In genomic region chr13:40179882-40180281, GRCh38 we compare ENCODE assay signal across 18 cellular contexts.
A peak's percentile ranks its signal among the peaks of the same experiment; 100 is the strongest.
DNase-seq lines count a peak whose midpoint lies in the region; ATAC-seq, FAIRE-seq and TF ChIP-seq lines count a peak whose summit lies in the region.
"Had no signal": no experiment of that assay in that cellular context is flagged by ENCODE, and none has a peak within 500 bp of the region (broad histone marks: within the 10 kb centered on the region; RNA-seq: fewer than 3 reads in every experiment).

No MANE protein-coding gene starts in this region.

- H3K27me3 ChIP-seq in pancreas: no peaks in the 10 kb centered on the region
- no peaks in the 10 kb centered on the region for H3K27me3 ChIP-seq in right atrium auricular region
- H3K27me3 ChIP-seq: BE2C had no signal

- peaks cover 26 to 32% (median 26%) of the 10 kb centered on the region in 3 donors for H3K4me1 ChIP-seq in pancreas
- no peaks in the 10 kb centered on the region for H3K4me1 ChIP-seq in right atrium auricular region
- H3K4me1 ChIP-seq: BE2C had no signal

- H3K4me1 Mint-ChIP-seq in T-cell: peaks cover 41 to 62% (median 54%) of the 10 kb centered on the region in 3 donors

- H3K36me3 ChIP-seq in pancreas (no peaks in the 10 kb centered on the region), right atrium auricular region (no peaks in the 10 kb centered on the region)
- H3K36me3 ChIP-seq: BE2C had no signal

- intact Hi-C loops in pancreas (cut with DNase I): no loop called here

- CTCF ChIA-PET in T-cell (lab: Charles Lee): interaction anchor here in 1 of 2 donors (0.6 kb wide), 1 partner anchor 492 kb away, joined by 4 read pairs; no protein-coding TSS in a partner anchor

- TF ChIP-seq CTCF in pancreas (IDR thresholded peaks at IDR 0.05) (no peak), right atrium auricular region (IDR thresholded peaks at IDR 0.05) (no peak)

- peak; percentile 76 to 82 (median 79) for ATAC-seq in pancreas
- ATAC-seq in T-cell (replicated peaks in 1 of 4): no peak

- H3K27me3 Mint-ChIP-seq in T-cell: no peaks in the 10 kb centered on the region
- H3K27me3 Mint-ChIP-seq: CD4-positive, CD25-positive, alpha-beta regulatory T cell had no signal

- peaks cover 0 to 5% (median 0%) of the 10 kb centered on the region in 3 donors for H3K9me3 Mint-ChIP-seq in T-cell

- DNase-seq in NCI-H1930 (lab: John Stamatoyannopoulos, UW) (peak; percentile 32 to 46), NCI-H526 treated with DMSO at 0.1 percent for 48 hours (lab: John Stamatoyannopoulos, UW) (peak; percentile 57), pancreas (peak in 3 of 6 donors; percentile 58 to 75 (median 63)), T-cell (no peak), right atrium auricular region (ENCODE audit: low spot score) (no peak), NCI-H446 (lab: John Stamatoyannopoulos, UW) (no peak)
- DNase-seq: ACHN; BE2C; C1 segment of cervical spinal cord; CD4-positive, CD25-positive, alpha-beta regulatory T cell; DMS153; GDM1; GM23248; HCEC 1CT had no signal

- H3K4me3 Mint-ChIP-seq in T-cell: no peak overlapping the region
- H3K4me3 Mint-ChIP-seq: CD4-positive, CD25-positive, alpha-beta regulatory T cell had no signal

- FAIRE-seq in pancreas (lab: Jason Lieb, UNC): no peak
- FAIRE-seq: A204.1, GM12892, GM18507 had no signal

- H3K4me3 ChIP-seq in pancreas (no peak overlapping the region), right atrium auricular region (no peak overlapping the region)
- H3K4me3 ChIP-seq: GM23248 had no signal

- H3K36me3 Mint-ChIP-seq in T-cell: peaks cover 5% of the 10 kb centered on the region

- POLR2A ChIA-PET in T-cell (lab: Charles Lee): no interaction called here

- no peak overlapping the region for H3K27ac Mint-ChIP-seq in T-cell

- H3K9me3 ChIP-seq in pancreas: no peaks in the 10 kb centered on the region
- H3K9me3 ChIP-seq in right atrium auricular region: no peaks in the 10 kb centered on the region
- H3K9me3 ChIP-seq: BE2C had no signal

- peak overlapping the region; percentile 42 to 66 (median 56) for H3K27ac ChIP-seq in pancreas
- H3K27ac ChIP-seq in right atrium auricular region: no peak overlapping the region
- H3K27ac ChIP-seq: GM23248, HL-60 had no signal

Comparison
In these comparisons a context has a peak if more than half of its experiments do, and no peak if none do; other contexts are left out.
1. DNase-seq: peak in NCI-H1930 (2 of 2) and NCI-H526 treated with DMSO at 0.1 percent for 48 hours (single experiment); none in T-cell (0 of 34), right atrium auricular region (single experiment) and NCI-H446 (0 of 2).
2. ATAC-seq: peak in pancreas (4 of 4); none in T-cell (0 of 4).
3. H3K27ac ChIP-seq: peak in pancreas (4 of 4); none in right atrium auricular region (0 of 2).